ENCODE assay signal across 20 cellular contexts in the genomic region with DNA sequence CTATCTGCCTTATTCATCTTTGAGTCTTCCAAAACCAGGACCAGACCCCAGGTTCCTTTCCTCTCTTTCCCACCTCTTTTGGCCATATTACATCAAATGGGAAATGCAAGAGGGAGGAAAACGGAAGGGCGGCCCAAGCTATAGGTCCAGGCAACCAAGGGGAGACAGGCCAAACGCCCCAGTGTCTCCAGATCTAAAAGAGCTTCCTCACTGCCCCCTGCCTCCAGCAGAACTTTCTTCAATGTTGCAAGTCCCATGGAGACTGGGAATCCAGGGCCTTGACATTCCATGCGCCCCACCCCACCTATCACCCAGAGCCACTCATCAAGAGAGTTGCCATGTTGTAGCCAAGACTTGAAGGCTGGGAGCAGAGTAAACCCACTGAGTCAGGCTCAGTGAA. TPM values are rescaled to one million over a fixed set of nuclear protein-coding genes. Genes with fewer than 3 reads are reported as not detected.
DNase-seq lines count a peak whose midpoint lies in the region; ATAC-seq and TF ChIP-seq lines count a peak whose summit lies in the region.
"Had no signal": no experiment of that assay in that cellular context is flagged by ENCODE, and none has a peak within 500 bp of the region (broad histone marks: within the 10 kb centered on the region; RNA-seq: fewer than 3 reads in every experiment).

No MANE protein-coding gene starts in this region.

- H3K36me3 ChIP-seq in adipocyte (ENCODE audit: control insufficient read depth, insufficient read depth, low read length, severe bottlenecking) = peaks cover 77% of the 10 kb centered on the region
- H3K36me3 ChIP-seq in lower lobe of right lung = no peaks in the 10 kb centered on the region
- peaks cover 9 to 18% (median 9%) of the 10 kb centered on the region in 3 donors for H3K36me3 ChIP-seq in skeletal muscle tissue (ENCODE audit: control insufficient read depth in 3 of 3, insufficient read depth in 3 of 3, low read length in 3 of 3)
- H3K36me3 ChIP-seq: cardiac muscle cell, Peyer's patch had no signal

- H3K9ac ChIP-seq in adipocyte (ENCODE audit: low read length) = peak overlapping the region; percentile 76
- peak overlapping the region in 1 of 3 donors; percentile 82 for H3K9ac ChIP-seq in skeletal muscle tissue (ENCODE audit: low read depth in 1 of 3, low read length in 3 of 3)
- H3K9ac ChIP-seq: KMS-11 had no signal

- H3K4me1 Mint-ChIP-seq in CD14-positive monocyte = peaks cover 3% of the 10 kb centered on the region

- no peak overlapping the region for H3K4me3 ChIP-seq in adipocyte (ENCODE audit: low read length)
- no peak overlapping the region for H3K4me3 ChIP-seq in lower lobe of right lung
- H3K4me3 ChIP-seq in skeletal muscle tissue (ENCODE audit: low read length in 3 of 3) = no peak overlapping the region
- H3K4me3 ChIP-seq: cardiac muscle cell, Peyer's patch had no signal

- H3K4me3 Mint-ChIP-seq in CD14-positive monocyte = no peak overlapping the region
- H3K4me3 Mint-ChIP-seq: activated CD4-positive, alpha-beta T cell treated with anti-CD3 and anti-CD28 coated beads, Interleukin-2, amount 10 ng/mL, durations not matched to agents 24 days and 14 days; activated T-cell treated with anti-CD3 and anti-CD28 coated beads, Interleukin-2, amount 50 U/mL, for 4 hours; memory B cell; naive B cell; T-helper 1 cell treated with Interleukin-12 subunit alpha and Interleukin-12 subunit beta and Interleukin-4 antibody, amounts not matched to agents 30 μg/mL and 1 μg/mL, for 36 hours had no signal

- peak overlapping the region; percentile 60 for H3K27ac ChIP-seq in lower lobe of right lung
- H3K27ac ChIP-seq in skeletal muscle tissue (ENCODE audit: low read depth, low read length) = peak overlapping the region; percentile 2
- H3K27ac ChIP-seq: cardiac muscle cell, KMS-11 had no signal

- H3K9me3 ChIP-seq in adipocyte (ENCODE audit: control insufficient read depth, low read length) (no peaks in the 10 kb centered on the region), lower lobe of right lung (no peaks in the 10 kb centered on the region), skeletal muscle tissue (ENCODE audit: control insufficient read depth in 3 of 3, low read length in 3 of 3) (no peaks in the 10 kb centered on the region)
- H3K9me3 ChIP-seq: BE2C, Peyer's patch had no signal

- H3K27ac Mint-ChIP-seq in CD14-positive monocyte = peak overlapping the region in 1 of 7 donors; percentile 33
- H3K27ac Mint-ChIP-seq: activated CD4-positive, alpha-beta T cell treated with anti-CD3 and anti-CD28 coated beads, Interleukin-2, amount 10 ng/mL, durations not matched to agents 24 days and 14 days; memory B cell; naive B cell; T-helper 1 cell treated with Interleukin-12 subunit alpha and Interleukin-12 subunit beta and Interleukin-4 antibody, amounts not matched to agents 30 μg/mL and 1 μg/mL, for 36 hours had no signal

- peaks cover 0 to 2% of the 10 kb centered on the region in 2 donors for H3K36me3 Mint-ChIP-seq in CD14-positive monocyte
- H3K36me3 Mint-ChIP-seq: memory B cell, naive B cell had no signal

- H3K9me3 Mint-ChIP-seq in CD14-positive monocyte = peaks cover 0 to under 1% (median 0%) of the 10 kb centered on the region in 7 donors
- H3K9me3 Mint-ChIP-seq: activated CD4-positive, alpha-beta T cell treated with anti-CD3 and anti-CD28 coated beads, Interleukin-2, amount 10 ng/mL, durations not matched to agents 24 days and 14 days; activated T-cell treated with anti-CD3 and anti-CD28 coated beads, Interleukin-2, amount 50 U/mL, for 4 hours; endodermal cell; memory B cell; T-helper 1 cell treated with Interleukin-12 subunit alpha and Interleukin-12 subunit beta and Interleukin-4 antibody, amounts not matched to agents 30 μg/mL and 1 μg/mL, for 36 hours had no signal

- intact Hi-C loops in CD14-positive monocyte (cut with micrococcal nuclease) = loop anchor here (5.0 to 10.0 kb wide), 2 partner anchors 93 to 100 kb away; no protein-coding TSS in a partner anchor
- intact Hi-C loops in lower lobe of right lung (cut with DNase I) = no loop called here

- H3K27me3 ChIP-seq in adipocyte (replicated peaks; ENCODE audit: control insufficient read depth, insufficient read depth, low read length) (no peaks in the 10 kb centered on the region), lower lobe of right lung (ENCODE audit: low read depth) (no peaks in the 10 kb centered on the region), skeletal muscle tissue (ENCODE audit: control insufficient read depth in 3 of 3, insufficient read depth in 3 of 3, low read length in 3 of 3) (no peaks in the 10 kb centered on the region)
- H3K27me3 ChIP-seq: BE2C, cardiac muscle cell, Peyer's patch had no signal

- no peak for TF ChIP-seq CTCF in CD14-positive monocyte (IDR thresholded peaks at IDR 0.05)
- TF ChIP-seq CTCF in lower lobe of right lung (IDR thresholded peaks at IDR 0.05) = no peak

- H3K4me1 ChIP-seq in adipocyte (ENCODE audit: control insufficient read depth, insufficient read depth, low read length) (peaks cover 27% of the 10 kb centered on the region), lower lobe of right lung (peaks cover 44% of the 10 kb centered on the region), skeletal muscle tissue (ENCODE audit: control insufficient read depth in 3 of 3, insufficient read depth in 3 of 3, low read length in 3 of 3) (peaks cover 20 to 36% (median 27%) of the 10 kb centered on the region in 3 donors)

- no peak for ATAC-seq in lower lobe of right lung
- ATAC-seq: activated T-cell treated with anti-CD3 and anti-CD28 coated beads, Interleukin-2, amount 50 U/mL, for 4 hours had no signal

- peaks cover 0 to 2% (median 0%) of the 10 kb centered on the region in 3 donors for H3K27me3 Mint-ChIP-seq in CD14-positive monocyte (ENCODE audit: low read depth in 3 of 3)

- peak; percentile 30 for DNase-seq in CD14-positive monocyte (ENCODE audit: low spot score)
- DNase-seq in adipocyte (ENCODE audit: low read depth) = no peak
- no peak for DNase-seq in lower lobe of right lung
- no peak for DNase-seq in OCI-M2 (lab: John Stamatoyannopoulos, UW; ENCODE audit: unreplicated experiment)
- no peak for DNase-seq in stimulated activated CD8-positive, alpha-beta memory T cell treated with anti-CD3 and anti-CD28 coated beads, Interleukin-4, amount 100 ng/mL, for 48 hours
- no peak for DNase-seq in activated naive CD4-positive, alpha-beta T cell treated with Interleukin-2 at 50 U/mL for 16 hours
- no peak for DNase-seq in HT-29 (ENCODE audit: low spot score)
- DNase-seq: activated CD4-positive, alpha-beta T cell treated with anti-CD3 and anti-CD28 coated beads, Interleukin-2, amount 10 ng/mL, durations not matched to agents 24 days and 14 days; activated T-cell treated with anti-CD3 and anti-CD28 coated beads, Interleukin-2, amount 50 U/mL, for 4 hours; MV-4-11; naive B cell; NCI-H2171 had no signal

RNA-seq across cellular contexts. Expression of a gene that starts 15.4 kb away (rescaled TPM):
- 1 to 10 TPM in 1 of 2 donors, under 1 TPM in 1; 0.26 to 1.6 TPM for polyA plus RNA-seq in CD14-positive monocyte
- 505 TPM for total RNA-seq in lower lobe of right lung
- total RNA-seq in skeletal muscle tissue = 73.1 TPM
- total RNA-seq in HT-29 (2014; rRNA removed; shearing (Covaris generic)) = 8.9 and 13.8 TPM in 2 replicates
